8 cellular contexts compared by ENCODE assay signal in genomic region chr3:141399979-141400971, GRCh38. TPM values are rescaled to one million over a fixed set of nuclear protein-coding genes. Genes with fewer than 3 reads are reported as not detected.
DNase-seq lines count a peak whose midpoint lies in the region; ATAC-seq, FAIRE-seq and TF ChIP-seq lines count a peak whose summit lies in the region.
"Had no signal": no experiment of that assay in that cellular context is flagged by ENCODE, and none has a peak within 500 bp of the region (broad histone marks: within the 10 kb centered on the region; RNA-seq: fewer than 3 reads in every experiment).

No MANE protein-coding gene starts in this region.

- no peak for TF ChIP-seq CTCF in hepatocyte (IDR thresholded peaks at IDR 0.05; ENCODE audit: poor library complexity)

- H3K4me1 Mint-ChIP-seq in stimulated activated memory B cell treated with anti-CD40 and anti-IgM and Interleukin-4, amounts not matched to agents 10 μg/mL and 1 μg/mL and 100 μg/mL, for 72 hours: peaks cover 41% of the 10 kb centered on the region

- no peak overlapping the region for H2AFZ ChIP-seq in hepatocyte

- no peak for DNase-seq in GM19239 (ENCODE audit: insufficient read length, low spot score)
- peak; percentile 54 for DNase-seq in RPMI8226
- DNase-seq in hepatocyte (ENCODE audit: low spot score): peak; percentile 74
- DNase-seq in DMS53 (lab: John Stamatoyannopoulos, UW): no peak
- DNase-seq: stimulated activated CD4-positive, alpha-beta T cell treated with anti-CD3 and anti-CD28 coated beads, Interleukin-12 subunit alpha, Interleukin-12 subunit beta, amount 100 ng/mL, for 4 hours had no signal

- peaks cover 38% of the 10 kb centered on the region for H3K36me3 Mint-ChIP-seq in stimulated activated memory B cell treated with anti-CD40 and anti-IgM and Interleukin-4, amounts not matched to agents 10 μg/mL and 1 μg/mL and 100 μg/mL, for 72 hours

- WGBS in hepatocyte (ENCODE audit: low lambda C conversion rate, missing lambda C conversion rate): 68% methylated on average over 5 of the region's 5 CpGs

- FAIRE-seq in GM19239 (lab: Jason Lieb, UNC): peak; percentile 86

- peak overlapping the region; percentile 91 for H3K27ac ChIP-seq in hepatocyte

- peak; percentile 13 for ATAC-seq in stimulated activated memory B cell treated with anti-CD40 and anti-IgM and Interleukin-4, amounts not matched to agents 10 μg/mL and 1 μg/mL and 100 μg/mL, for 72 hours
- ATAC-seq in HG03097 (IDR thresholded peaks at IDR 0.05; ENCODE audit: low FRiP score, unreplicated experiment) (no peak), GM21717 (IDR thresholded peaks at IDR 0.05; ENCODE audit: unreplicated experiment) (no peak)

- no peaks in the 10 kb centered on the region for H4K20me1 ChIP-seq in hepatocyte (ENCODE audit: insufficient read depth, poor library complexity, severe bottlenecking)

- H3K4me3 ChIP-seq in hepatocyte: no peak overlapping the region

- H3K4me1 ChIP-seq in hepatocyte (ENCODE audit: insufficient read depth): peaks cover 14% of the 10 kb centered on the region

- H3K27me3 ChIP-seq in hepatocyte: no peaks in the 10 kb centered on the region

- H3K79me2 ChIP-seq in hepatocyte: peaks cover 23% of the 10 kb centered on the region

- H3K9me3 Mint-ChIP-seq in stimulated activated memory B cell treated with anti-CD40 and anti-IgM and Interleukin-4, amounts not matched to agents 10 μg/mL and 1 μg/mL and 100 μg/mL, for 72 hours: peaks cover 9% of the 10 kb centered on the region

- H3K9me3 ChIP-seq in hepatocyte (ENCODE audit: low read depth): no peaks in the 10 kb centered on the region

- no peaks in the 10 kb centered on the region for H3K27me3 Mint-ChIP-seq in stimulated activated memory B cell treated with anti-CD40 and anti-IgM and Interleukin-4, amounts not matched to agents 10 μg/mL and 1 μg/mL and 100 μg/mL, for 72 hours

- H3K36me3 ChIP-seq in hepatocyte (replicated peaks; ENCODE audit: insufficient read depth, low read depth): peaks cover 8% of the 10 kb centered on the region

- H3K4me3 Mint-ChIP-seq in stimulated activated memory B cell treated with anti-CD40 and anti-IgM and Interleukin-4, amounts not matched to agents 10 μg/mL and 1 μg/mL and 100 μg/mL, for 72 hours: no peak overlapping the region

- no peaks in the 10 kb centered on the region for H3K9me2 ChIP-seq in hepatocyte (replicated peaks; ENCODE audit: insufficient read depth)

- no peak overlapping the region for H3K4me2 ChIP-seq in hepatocyte

- peak overlapping the region; percentile 80 for H3K27ac Mint-ChIP-seq in stimulated activated memory B cell treated with anti-CD40 and anti-IgM and Interleukin-4, amounts not matched to agents 10 μg/mL and 1 μg/mL and 100 μg/mL, for 72 hours

RNA-seq across cellular contexts. Expression of gene ZBTB38, which starts 32.0 kb away (rescaled TPM):
- 122 and 140 TPM in 2 replicates for total RNA-seq in hepatocyte
- polyA plus RNA-seq in hepatocyte: 31.6 and 32.7 TPM in 2 replicates

Comparison
In these comparisons a context has a peak if more than half of its experiments do, and no peak if none do; other contexts are left out.
1. DNase-seq: peak in RPMI8226 (single experiment) and hepatocyte (single experiment); none in GM19239 (single experiment) and DMS53 (single experiment).